In genomic region chr1:172220376-172220775, GRCh38 we compare ENCODE assay signal across 1 cellular context.
TF ChIP-seq lines count a peak whose summit lies in the region.

No MANE protein-coding gene starts in this region.

TF ChIP-seq in K562, 482 proteins besides CTCF, POLR2A, EP300 and RAD21 (continued from another document):
- TF ChIP-seq FOXO4 (CRISPR knock-in tag; IDR thresholded peaks at IDR 0.05) (no peak), EP400 (IDR thresholded peaks at IDR 0.05) (no peak), GTF2E2 (tag; IDR thresholded peaks at IDR 0.05) (no peak), KDM1A (IDR thresholded peaks at IDR 0.05) (no peak), ETV6 (IDR thresholded peaks at IDR 0.05; ENCODE audit: borderline replicate concordance in 1 of 2, low read depth in 2 of 2, low read length in 1 of 2) (0 out of 4 replicates have a peak, but pooled peaks of 1 of the 2 experiments have one; percentile 21), ETV6 (CRISPR knock-in tag; IDR thresholded peaks at IDR 0.05; ENCODE audit: borderline replicate concordance) (no peak), ZNF318 (IDR thresholded peaks at IDR 0.05; ENCODE audit: borderline replicate concordance in 1 of 2, low read depth in 1 of 2) (no peak), ZSCAN32 (CRISPR knock-in tag; IDR thresholded peaks at IDR 0.05) (no peak), ZNF121 (CRISPR knock-in tag; conservative IDR thresholded peaks at IDR 0.05) (no peak), SREBF1 (IDR thresholded peaks at IDR 0.05; ENCODE audit: borderline replicate concordance, low read depth, low read length) (no peak), TAF9B (IDR thresholded peaks at IDR 0.05; ENCODE audit: partially characterized antibody) (no peak), FOSL1 (tag; conservative IDR thresholded peaks at IDR 0.05) (no peak), RUNX1 (IDR thresholded peaks at IDR 0.05; ENCODE audit: low read depth) (no peak), SMARCA5 (IDR thresholded peaks at IDR 0.05) (no peak), GTF3C2 (IDR thresholded peaks at IDR 0.05; ENCODE audit: borderline replicate concordance, extremely low read depth, insufficient read length) (no peak), ZNF740 (CRISPR knock-in tag; IDR thresholded peaks at IDR 0.05) (no peak), ZNF740 (tag; IDR thresholded peaks at IDR 0.05) (no peak), ZNF347 (CRISPR knock-in tag; IDR thresholded peaks at IDR 0.05; ENCODE audit: low read depth) (no peak), GMEB1 (CRISPR knock-in tag; IDR thresholded peaks at IDR 0.05) (no peak), DMBX1 (CRISPR knock-in tag; IDR thresholded peaks at IDR 0.05; ENCODE audit: borderline replicate concordance) (no peak), ZBTB9 (CRISPR knock-in tag; IDR thresholded peaks at IDR 0.05) (no peak), CREBBP (IDR thresholded peaks at IDR 0.05; ENCODE audit: low read depth, low read length) (no peak), COPS2 (conservative IDR thresholded peaks at IDR 0.05) (no peak), ZNF232 (CRISPR knock-in tag; IDR thresholded peaks at IDR 0.05) (no peak), ZNF639 (CRISPR knock-in tag; conservative IDR thresholded peaks at IDR 0.05 in 1 of 2, IDR thresholded peaks at IDR 0.05 in 1 of 2) (no peak), ARHGAP35 (IDR thresholded peaks at IDR 0.05; ENCODE audit: partially characterized antibody) (no peak), ZNF217 (CRISPR knock-in tag; IDR thresholded peaks at IDR 0.05) (no peak), HNRNPK (IDR thresholded peaks at IDR 0.05; ENCODE audit: low read depth, low read length, poor library complexity, severe bottlenecking) (no peak), ZKSCAN1 (IDR thresholded peaks at IDR 0.05; ENCODE audit: low read depth, low read length) (no peak), ZNF133 (CRISPR knock-in tag; IDR thresholded peaks at IDR 0.05) (no peak), VEZF1 (CRISPR knock-in tag; IDR thresholded peaks at IDR 0.05) (no peak), CCAR2 (IDR thresholded peaks at IDR 0.05; ENCODE audit: low read depth, low read length) (no peak), MTA2 (IDR thresholded peaks at IDR 0.05; ENCODE audit: low read depth) (no peak), ZBTB1 (CRISPR knock-in tag; IDR thresholded peaks at IDR 0.05; ENCODE audit: borderline replicate concordance, low read depth) (no peak), HBP1 (CRISPR knock-in tag; IDR thresholded peaks at IDR 0.05) (no peak)
